ENCODE assay signal across 8 cellular contexts in the genomic region with DNA sequence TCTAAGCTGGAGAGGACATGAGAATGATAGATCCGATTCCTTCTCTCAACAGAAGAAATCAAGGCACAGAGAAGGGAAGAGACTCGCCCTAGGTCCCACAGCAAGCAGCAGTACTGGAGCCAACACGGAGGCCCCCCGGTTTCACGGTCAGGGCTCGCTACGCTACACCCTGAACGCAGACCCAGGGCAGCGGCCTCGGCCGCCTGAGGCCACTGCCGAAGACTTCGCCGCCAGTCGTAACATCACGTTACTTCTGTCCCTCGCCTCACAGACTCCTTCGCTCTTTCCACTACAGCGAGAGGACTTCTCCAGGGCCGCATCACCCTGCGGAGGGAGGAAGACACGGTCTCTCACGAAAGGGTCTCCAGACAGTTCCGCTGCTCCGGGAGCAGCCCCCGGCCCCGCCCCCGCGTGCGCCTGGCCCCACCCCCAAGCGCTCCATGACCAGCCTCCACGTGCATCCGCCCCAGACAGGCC. TPM values are rescaled to one million over a fixed set of nuclear protein-coding genes. Genes with fewer than 3 reads are reported as not detected.
DNase-seq lines count a peak whose midpoint lies in the region; ATAC-seq and TF ChIP-seq lines count a peak whose summit lies in the region.

No MANE protein-coding gene starts in this region.

- peak overlapping the region; percentile 21 for H3K27ac ChIP-seq in brain microvascular endothelial cell

- H3K27ac Mint-ChIP-seq in activated T-cell treated with anti-CD3 and anti-CD28 coated beads, Interleukin-2, amount 50 U/mL, for 24 hours, result peak overlapping the region; percentile 96
- peak overlapping the region; percentile 96 for H3K27ac Mint-ChIP-seq in mesothelial cell of epicardium

- no peaks in the 10 kb centered on the region for H3K9me3 Mint-ChIP-seq in activated T-cell treated with anti-CD3 and anti-CD28 coated beads, Interleukin-2, amount 50 U/mL, for 24 hours
- peaks cover 4% of the 10 kb centered on the region for H3K9me3 Mint-ChIP-seq in mesothelial cell of epicardium

- H3K27me3 Mint-ChIP-seq in activated T-cell treated with anti-CD3 and anti-CD28 coated beads, Interleukin-2, amount 50 U/mL, for 24 hours, result peaks cover 18% of the 10 kb centered on the region
- peaks cover 9% of the 10 kb centered on the region for H3K27me3 Mint-ChIP-seq in mesothelial cell of epicardium (ENCODE audit: low read depth)

- H3K4me3 Mint-ChIP-seq in activated T-cell treated with anti-CD3 and anti-CD28 coated beads, Interleukin-2, amount 50 U/mL, for 24 hours, result peak overlapping the region; percentile 89
- H3K4me3 Mint-ChIP-seq in mesothelial cell of epicardium, result peak overlapping the region; percentile 95

- H3K27me3 ChIP-seq in brain microvascular endothelial cell (replicated peaks), result no peaks in the 10 kb centered on the region

- DNase-seq in activated T-cell treated with anti-CD3 and anti-CD28 coated beads, Interleukin-2, amount 50 U/mL, for 24 hours, result no peak
- DNase-seq in activated T-cell treated with anti-CD3 and anti-CD28 coated beads, Interleukin-2, amount 50 U/mL, for 1 hour, result no peak
- DNase-seq in brain microvascular endothelial cell (no peak), mesothelial cell of epicardium (ENCODE audit: low spot score in 2 of 2, unreplicated experiment in 2 of 2) (no peak), NCI-H69 (lab: John Stamatoyannopoulos, UW) (no peak), GOT3 (lab: John Stamatoyannopoulos, UW) (no peak)
- no peak for DNase-seq in central memory CD4-positive, alpha-beta T cell

- H3K4me3 ChIP-seq in brain microvascular endothelial cell (ENCODE audit: low read depth, low read length), result peak overlapping the region; percentile 96

- H3K36me3 ChIP-seq in brain microvascular endothelial cell (replicated peaks), result no peaks in the 10 kb centered on the region

- TF ChIP-seq CTCF in brain microvascular endothelial cell (IDR thresholded peaks at IDR 0.05; ENCODE audit: low read depth, low read length, missing control alignments), result no peak
- no peak for TF ChIP-seq CTCF in mesothelial cell of epicardium (IDR thresholded peaks at IDR 0.05; ENCODE audit: unreplicated experiment)

- H3K36me3 Mint-ChIP-seq in activated T-cell treated with anti-CD3 and anti-CD28 coated beads, Interleukin-2, amount 50 U/mL, for 24 hours (ENCODE audit: low read depth), result peaks cover 11% of the 10 kb centered on the region
- H3K36me3 Mint-ChIP-seq in mesothelial cell of epicardium, result no peaks in the 10 kb centered on the region

- in situ Hi-C loops in brain microvascular endothelial cell (cut with HindIII; ENCODE audit: low pct_ligation_motif_present, low sequenced_read_pairs), result loop anchor here (25.0 kb wide), 1 partner anchor 414 kb away; no protein-coding TSS in a partner anchor

- ATAC-seq in HG03432 (IDR thresholded peaks at IDR 0.05; ENCODE audit: unreplicated experiment), result peak; percentile 27

- peaks cover 18% of the 10 kb centered on the region for H3K4me1 Mint-ChIP-seq in activated T-cell treated with anti-CD3 and anti-CD28 coated beads, Interleukin-2, amount 50 U/mL, for 24 hours (ENCODE audit: low read depth)
- peaks cover 17% of the 10 kb centered on the region for H3K4me1 Mint-ChIP-seq in mesothelial cell of epicardium

RNA-seq across cellular contexts. Expression of a gene that starts 0.4 kb away (rescaled TPM):
- 21.4 to 23.2 TPM (median 22.5 TPM) in 3 replicates for total RNA-seq in mesothelial cell of epicardium

RNA-seq across cellular contexts. Expression of a gene that starts 32.0 kb away (rescaled TPM):
- 1.3 to 2.7 TPM (median 2.5 TPM) in 3 replicates for total RNA-seq in mesothelial cell of epicardium
